ENCODE assay signal across 14 cellular contexts in the genomic region with DNA sequence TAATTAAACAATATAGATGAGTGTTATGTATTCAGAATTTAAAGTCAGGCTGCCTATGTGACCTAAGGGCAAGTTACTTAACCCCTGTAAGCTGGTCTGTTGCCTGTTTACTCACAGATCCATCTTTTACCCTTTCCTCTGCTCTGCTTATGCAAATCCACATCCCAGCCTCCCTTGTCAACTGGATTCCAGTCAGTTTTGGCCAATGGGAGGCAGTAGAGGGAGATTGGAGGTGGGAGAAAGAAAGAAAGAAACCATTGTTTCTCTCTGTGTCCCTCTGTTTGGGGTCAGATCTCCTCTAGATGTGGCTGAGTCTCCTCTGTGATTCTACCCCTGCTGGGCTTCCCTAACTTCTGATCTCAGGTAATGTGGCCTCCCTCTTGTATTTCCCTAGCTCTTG.
"Had no signal": no experiment of that assay in that cellular context is flagged by ENCODE, and none has a peak within 500 bp of the region (broad histone marks: within the 10 kb centered on the region; RNA-seq: fewer than 3 reads in every experiment).

No MANE protein-coding gene starts in this region.

- H3K4me3 Mint-ChIP-seq: activated CD8-positive, alpha-beta T cell treated with anti-CD3 and anti-CD28 coated beads, Interleukin-2, amount 10 ng/mL, durations not matched to agents 7 days and 5 days; activated naive CD8-positive, alpha-beta T cell treated with anti-CD3 and anti-CD28 coated beads, Interleukin-2, amount 10 ng/mL, durations not matched to agents 7 days and 5 days had no signal

- H3K4me1 ChIP-seq: breast epithelium, thyroid gland had no signal

- ATAC-seq: activated CD8-positive, alpha-beta T cell treated with anti-CD3 and anti-CD28 coated beads, Interleukin-2, amount 10 ng/mL, durations not matched to agents 7 days and 5 days; gastrocnemius medialis had no signal

- H3K9me3 ChIP-seq: breast epithelium, gastrocnemius medialis, ovary, thyroid gland had no signal

- H3K9me3 Mint-ChIP-seq: activated naive CD8-positive, alpha-beta T cell treated with anti-CD3 and anti-CD28 coated beads, Interleukin-2, amount 10 ng/mL, durations not matched to agents 7 days and 5 days had no signal

- H3K27ac Mint-ChIP-seq: activated CD8-positive, alpha-beta T cell treated with anti-CD3 and anti-CD28 coated beads, Interleukin-2, amount 10 ng/mL, durations not matched to agents 7 days and 5 days; activated naive CD8-positive, alpha-beta T cell treated with anti-CD3 and anti-CD28 coated beads, Interleukin-2, amount 10 ng/mL, durations not matched to agents 7 days and 5 days had no signal

- H3K36me3 Mint-ChIP-seq: activated naive CD8-positive, alpha-beta T cell treated with anti-CD3 and anti-CD28 coated beads, Interleukin-2, amount 10 ng/mL, durations not matched to agents 7 days and 5 days had no signal

- H3K27me3 ChIP-seq: breast epithelium, dorsolateral prefrontal cortex, gastrocnemius medialis, ovary, thyroid gland had no signal

- H3K4me3 ChIP-seq: breast epithelium, dorsolateral prefrontal cortex, gastrocnemius medialis, ovary, thyroid gland had no signal

- DNase-seq: activated CD4-positive, alpha-beta T cell treated with anti-CD3 and anti-CD28 coated beads for 48 hours; activated CD8-positive, alpha-beta memory T cell treated with anti-CD3 and anti-CD28 coated beads, Interleukin-2, amount 50 U/mL, for 48 hours; activated CD8-positive, alpha-beta T cell treated with anti-CD3 and anti-CD28 coated beads, Interleukin-2, amount 10 ng/mL, durations not matched to agents 7 days and 5 days; activated naive CD8-positive, alpha-beta T cell treated with anti-CD3 and anti-CD28 coated beads, Interleukin-2, amount 10 ng/mL, durations not matched to agents 7 days and 5 days; anterior cingulate cortex; dorsolateral prefrontal cortex; gastrocnemius medialis; kidney glomerular epithelial cell; ovary; stimulated activated CD4-positive, alpha-beta T cell treated with anti-CD3 and anti-CD28 coated beads, Interleukin-4, amount 100 ng/mL, for 4 hours; T1000; thyroid gland; WERI-Rb-1 had no signal

- H3K27ac ChIP-seq: breast epithelium, dorsolateral prefrontal cortex, gastrocnemius medialis, ovary, thyroid gland, WERI-Rb-1 had no signal

- H3K36me3 ChIP-seq: breast epithelium, gastrocnemius medialis, ovary, thyroid gland, WERI-Rb-1 had no signal
